Comparison of ENCODE assay signal across 26 cellular contexts in genomic region chr4:162869157-162869556, GRCh38.
"Had no signal": no experiment of that assay in that cellular context is flagged by ENCODE, and none has a peak within 500 bp of the region (broad histone marks: within the 10 kb centered on the region; RNA-seq: fewer than 3 reads in every experiment).

No MANE protein-coding gene starts in this region.

- H3K4me1 ChIP-seq: colonic mucosa, gastrocnemius medialis, heart right ventricle, left lung, lower lobe of right lung had no signal

- ATAC-seq: effector memory CD8-positive, alpha-beta T cell; esophagus mucosa; gastrocnemius medialis; heart right ventricle; left cardiac atrium; left lung; left ventricle myocardium superior; lower lobe of right lung; mucosa of descending colon had no signal

- H3K27ac ChIP-seq: colonic mucosa, epithelial cell of prostate, esophagus squamous epithelium, gastrocnemius medialis, heart right ventricle, left lung, lower lobe of right lung had no signal

- FAIRE-seq: endometrium, islet of Langerhans, keratinocyte had no signal

- DNase-seq: colonic mucosa; cortex of kidney; effector CD8-positive, alpha-beta T cell; effector memory CD8-positive, alpha-beta T cell; endodermal cell; erythroblast; esophagus squamous epithelium; foreskin fibroblast; foreskin melanocyte; gastrocnemius medialis; glutamatergic neuron; head of caudate nucleus; heart right ventricle; hippocampal formation; left cardiac atrium; left lung; left ventricle myocardium superior; lower lobe of right lung; mesenchymal stem cell; mucosa of descending colon; naive B cell had no signal

- H3K9me3 ChIP-seq: colonic mucosa, gastrocnemius medialis, left lung, lower lobe of right lung, mucosa of descending colon had no signal

- H3K36me3 ChIP-seq: colonic mucosa, esophagus squamous epithelium, gastrocnemius medialis, heart right ventricle, left lung, lower lobe of right lung had no signal

- H3K27me3 ChIP-seq: colonic mucosa, esophagus squamous epithelium, gastrocnemius medialis, heart right ventricle, left lung had no signal

- H3K4me3 ChIP-seq: colonic mucosa, esophagus squamous epithelium, gastrocnemius medialis, heart right ventricle, left lung, lower lobe of right lung, mucosa of descending colon had no signal
